9 cellular contexts compared by ENCODE assay signal in the genomic region with DNA sequence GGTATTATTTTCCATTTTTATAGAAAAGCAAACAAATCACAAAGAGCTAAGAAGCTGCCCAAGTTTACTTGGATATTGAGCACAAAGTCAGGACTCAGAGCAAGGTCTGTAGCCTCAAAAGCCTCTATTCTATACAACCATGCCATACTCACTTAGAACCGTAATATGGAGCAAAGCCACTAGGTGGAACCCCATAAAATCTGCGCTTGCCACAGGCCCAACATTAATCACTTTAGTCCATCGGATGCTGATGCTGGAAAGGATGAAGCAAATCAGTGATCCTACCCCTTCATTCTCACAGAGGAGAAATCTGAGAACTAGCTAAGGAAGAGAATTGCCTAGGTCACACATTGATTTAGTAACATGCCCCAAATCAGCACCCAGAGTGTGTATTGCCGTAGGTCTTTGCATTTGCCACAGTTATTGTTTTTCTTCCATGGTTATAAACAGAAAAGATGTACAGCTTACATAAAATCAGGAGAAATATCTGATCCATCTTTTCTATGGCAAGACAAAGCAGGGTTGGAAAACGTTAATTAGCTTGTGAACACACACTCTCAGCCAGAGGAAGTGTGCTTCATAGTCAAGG. TPM values are rescaled to one million over a fixed set of nuclear protein-coding genes. Genes with fewer than 3 reads are reported as not detected.
DNase-seq lines count a peak whose midpoint lies in the region; ATAC-seq lines count a peak whose summit lies in the region.
"Had no signal": no experiment of that assay in that cellular context is flagged by ENCODE, and none has a peak within 500 bp of the region (broad histone marks: within the 10 kb centered on the region; RNA-seq: fewer than 3 reads in every experiment).

No MANE protein-coding gene starts in this region.

- peaks cover 14% of the 10 kb centered on the region for H3K9me3 Mint-ChIP-seq in activated CD4-positive, alpha-beta T cell treated with anti-CD3 and anti-CD28 coated beads, Interleukin-2, amount 10 ng/mL, durations not matched to agents 24 days and 14 days

- intact Hi-C loops in activated CD4-positive, alpha-beta T cell treated with anti-CD3 and anti-CD28 coated beads, Interleukin-2, amount 10 ng/mL, durations not matched to agents 24 days and 14 days (cut with micrococcal nuclease), result loop anchor here (1.0 kb wide), 1 partner anchor 312 kb away; no protein-coding TSS in a partner anchor

- peak; percentile 85 for ATAC-seq in GM21717 (IDR thresholded peaks at IDR 0.05; ENCODE audit: unreplicated experiment)

- H3K27ac Mint-ChIP-seq in activated CD4-positive, alpha-beta T cell treated with anti-CD3 and anti-CD28 coated beads, Interleukin-2, amount 10 ng/mL, durations not matched to agents 24 days and 14 days, result no peak overlapping the region
- H3K27ac Mint-ChIP-seq: dendritic cell treated with granulocyte-macrophage colony-stimulating factor and Interleukin-4, amounts not matched to agents 40 ng/mL and 50 ng/mL, for 4 days had no signal

- no peaks in the 10 kb centered on the region for H3K4me1 Mint-ChIP-seq in activated CD4-positive, alpha-beta T cell treated with anti-CD3 and anti-CD28 coated beads, Interleukin-2, amount 10 ng/mL, durations not matched to agents 24 days and 14 days

- no peak overlapping the region for H3K4me3 Mint-ChIP-seq in activated CD4-positive, alpha-beta T cell treated with anti-CD3 and anti-CD28 coated beads, Interleukin-2, amount 10 ng/mL, durations not matched to agents 24 days and 14 days
- H3K4me3 Mint-ChIP-seq: dendritic cell treated with granulocyte-macrophage colony-stimulating factor and Interleukin-4, amounts not matched to agents 40 ng/mL and 50 ng/mL, for 4 days had no signal

- DNase-seq in stimulated activated CD4-positive, alpha-beta T cell treated with anti-CD3 and anti-CD28 coated beads, Interleukin-12 subunit alpha, Interleukin-12 subunit beta, amount 100 ng/mL, for 48 hours (ENCODE audit: low read depth in 2 of 3, low spot score in 1 of 3), result peak in 2 of 3 donors; percentile 2 to 41
- DNase-seq in stimulated activated CD4-positive, alpha-beta T cell treated with anti-CD3 and anti-CD28 coated beads, Interleukin-4, amount 100 ng/mL, for 1 hour, result no peak
- DNase-seq in KBM-7, result peak; percentile 44
- peak; percentile 75 for DNase-seq in activated CD4-positive, alpha-beta T cell treated with anti-CD3 and anti-CD28 coated beads, Interleukin-2, amount 10 ng/mL, durations not matched to agents 24 days and 14 days
- peak; percentile 16 for DNase-seq in germinal center (ENCODE audit: low spot score)
- DNase-seq in stimulated activated CD4-positive, alpha-beta T cell treated with anti-CD3 and anti-CD28 coated beads, Interleukin-4, amount 100 ng/mL, for 24 hours, result peak; percentile 18
- no peak for DNase-seq in stimulated activated CD8-positive, alpha-beta memory T cell treated with anti-CD3 and anti-CD28 coated beads, Interleukin-4, amount 100 ng/mL, for 48 hours

- H3K27me3 Mint-ChIP-seq in activated CD4-positive, alpha-beta T cell treated with anti-CD3 and anti-CD28 coated beads, Interleukin-2, amount 10 ng/mL, durations not matched to agents 24 days and 14 days, result peaks cover 2% of the 10 kb centered on the region
- H3K27me3 Mint-ChIP-seq: dendritic cell treated with granulocyte-macrophage colony-stimulating factor and Interleukin-4, amounts not matched to agents 40 ng/mL and 50 ng/mL, for 4 days had no signal

- in situ Hi-C loops in KBM-7 (cut with MboI; ENCODE audit: low pct_unique_long_range_greater_than_20kb, low sequenced_read_pairs), result no loop called here

- peaks cover 3% of the 10 kb centered on the region for H3K36me3 Mint-ChIP-seq in activated CD4-positive, alpha-beta T cell treated with anti-CD3 and anti-CD28 coated beads, Interleukin-2, amount 10 ng/mL, durations not matched to agents 24 days and 14 days (ENCODE audit: low read depth)

RNA-seq across cellular contexts. Expression of a gene that starts 56.7 kb away (rescaled TPM):
- total RNA-seq in activated CD4-positive, alpha-beta T cell treated with anti-CD3 and anti-CD28 coated beads, Interleukin-2, amount 10 ng/mL, durations not matched to agents 24 days and 14 days, result 2.0 and 2.2 TPM in 2 replicates

Comparison
In these comparisons a context has a peak if more than half of its experiments do, and no peak if none do; other contexts are left out.
1. DNase-seq: peak in stimulated activated CD4-positive, alpha-beta T cell treated with anti-CD3 and anti-CD28 coated beads, Interleukin-12 subunit alpha, Interleukin-12 subunit beta, amount 100 ng/mL, for 48 hours (2 of 3), KBM-7 (single experiment), activated CD4-positive, alpha-beta T cell treated with anti-CD3 and anti-CD28 coated beads, Interleukin-2, amount 10 ng/mL, durations not matched to agents 24 days and 14 days (single experiment), germinal center (single experiment) and stimulated activated CD4-positive, alpha-beta T cell treated with anti-CD3 and anti-CD28 coated beads, Interleukin-4, amount 100 ng/mL, for 24 hours (single experiment); none in stimulated activated CD4-positive, alpha-beta T cell treated with anti-CD3 and anti-CD28 coated beads, Interleukin-4, amount 100 ng/mL, for 1 hour (single experiment) and stimulated activated CD8-positive, alpha-beta memory T cell treated with anti-CD3 and anti-CD28 coated beads, Interleukin-4, amount 100 ng/mL, for 48 hours (single experiment).